ENCODE assay signal across 1 cellular context in genomic region chr10:72260588-72261322, GRCh38.
TF ChIP-seq lines count a peak whose summit lies in the region.

No MANE protein-coding gene starts in this region.

TF ChIP-seq in K562, 482 proteins besides CTCF, POLR2A, EP300 and RAD21 (continued from another document and continues in another):
- TF ChIP-seq TFE3 (CRISPR knock-in tag; IDR thresholded peaks at IDR 0.05) (no peak), PPARD (CRISPR knock-in tag; IDR thresholded peaks at IDR 0.05) (no peak), FOXO4 (CRISPR knock-in tag; IDR thresholded peaks at IDR 0.05) (peak; percentile 62; the same call in 1 of the 2 replicates), RB1 (IDR thresholded peaks at IDR 0.05; ENCODE audit: low read depth) (peak; percentile 84), NEUROD1 (IDR thresholded peaks at IDR 0.05; ENCODE audit: borderline replicate concordance, low read depth, low read length, partially characterized antibody) (peak; percentile 25), SAFB2 (IDR thresholded peaks at IDR 0.05; ENCODE audit: borderline replicate concordance, low read depth, low read length, severe bottlenecking) (no peak), ZNF551 (CRISPR knock-in tag; IDR thresholded peaks at IDR 0.05) (no peak), PHF8 (IDR thresholded peaks at IDR 0.05; ENCODE audit: borderline replicate concordance, low read length) (peak; percentile 65; the same call in 1 of the 2 replicates), TAL1 (IDR thresholded peaks at IDR 0.05) (no peak; the same call in none of the 2 replicates), HMG20A (CRISPR knock-in tag; conservative IDR thresholded peaks at IDR 0.05) (no peak), GATAD2A (IDR thresholded peaks at IDR 0.05) (peak; percentile 91), ZFP30 (CRISPR knock-in tag; IDR thresholded peaks at IDR 0.05; ENCODE audit: borderline replicate concordance) (no peak), ZNF740 (CRISPR knock-in tag; IDR thresholded peaks at IDR 0.05) (peak; percentile 98), ZNF740 (tag; IDR thresholded peaks at IDR 0.05) (peak; percentile 13 to 82; a peak in 3 of 4 replicates), EWSR1 (IDR thresholded peaks at IDR 0.05; ENCODE audit: borderline replicate concordance, low read depth, partially characterized antibody) (no peak), ZNF354B (CRISPR knock-in tag; IDR thresholded peaks at IDR 0.05) (peak; percentile 22; the same call in 1 of the 2 replicates), ZNF12 (CRISPR knock-in tag; IDR thresholded peaks at IDR 0.05) (no peak; the same call in 1 of the 2 replicates), ZNF699 (CRISPR knock-in tag; IDR thresholded peaks at IDR 0.05; ENCODE audit: insufficient replicate concordance) (no peak), ZNF217 (CRISPR knock-in tag; IDR thresholded peaks at IDR 0.05) (no peak), PTRF (tag; IDR thresholded peaks at IDR 0.05) (no peak), ZNF407 (IDR thresholded peaks at IDR 0.05; ENCODE audit: low read depth) (no peak), PTBP1 (IDR thresholded peaks at IDR 0.05; ENCODE audit: low read depth, low read length) (no peak), SNAPC5 (CRISPR knock-in tag; IDR thresholded peaks at IDR 0.05) (no peak), ATF3 (IDR thresholded peaks at IDR 0.05) (peak; percentile 88), ATF3 (CRISPR knock-in tag; conservative IDR thresholded peaks at IDR 0.05) (no peak), ETV6 (IDR thresholded peaks at IDR 0.05; ENCODE audit: borderline replicate concordance in 1 of 2, low read depth in 2 of 2, low read length in 1 of 2) (no peak), ETV6 (CRISPR knock-in tag; IDR thresholded peaks at IDR 0.05; ENCODE audit: borderline replicate concordance) (no peak), IRF1 (CRISPR knock-in tag; IDR thresholded peaks at IDR 0.05; ENCODE audit: borderline replicate concordance) (no peak), ZNF263 (CRISPR knock-in tag; IDR thresholded peaks at IDR 0.05; ENCODE audit: borderline replicate concordance) (peak; percentile 67; the same call in 1 of the 2 replicates), THRA (IDR thresholded peaks at IDR 0.05) (no peak), CBFB (CRISPR knock-in tag; IDR thresholded peaks at IDR 0.05) (peak; percentile 86), E2F1 (CRISPR knock-in tag; IDR thresholded peaks at IDR 0.05) (no peak), ZNF239 (CRISPR knock-in tag; IDR thresholded peaks at IDR 0.05) (peak; percentile 76), RBM39 (optimal IDR thresholded peaks at IDR 0.05; ENCODE audit: low read depth, low read length) (no peak), SOX6 (IDR thresholded peaks at IDR 0.05) (no peak; the same call in 1 of the 2 replicates), BRD4 (IDR thresholded peaks at IDR 0.05) (peak; percentile 86), FOXK2 (conservative IDR thresholded peaks at IDR 0.05 in 1 of 2, IDR thresholded peaks at IDR 0.05 in 1 of 2; ENCODE audit: low read depth in 2 of 2) (no peak), TBL1XR1 (IDR thresholded peaks at IDR 0.05; ENCODE audit: low read length in 2 of 2) (no peak; a peak in 2 of 4 replicates), PHB (CRISPR knock-in tag; IDR thresholded peaks at IDR 0.05) (no peak), NCOR1 (IDR thresholded peaks at IDR 0.05) (peak; percentile 80), PKNOX1 (IDR thresholded peaks at IDR 0.05) (no peak), ZNF561 (CRISPR knock-in tag; conservative IDR thresholded peaks at IDR 0.05) (no peak), GABPB2 (CRISPR knock-in tag; conservative IDR thresholded peaks at IDR 0.05) (0 out of 2 replicates have a peak, but pooled peaks have one; percentile 19), TSC22D4 (tag; IDR thresholded peaks at IDR 0.05) (no peak), ILF3 (IDR thresholded peaks at IDR 0.05; ENCODE audit: borderline replicate concordance) (no peak), SMARCB1 (IDR thresholded peaks at IDR 0.05; ENCODE audit: insufficient read length, low read depth) (no peak), CXXC5 (CRISPR knock-in tag; IDR thresholded peaks at IDR 0.05) (peak; percentile 83), ZBTB34 (CRISPR knock-in tag; IDR thresholded peaks at IDR 0.05) (no peak), ZFP1 (CRISPR knock-in tag; IDR thresholded peaks at IDR 0.05) (0 out of 2 replicates have a peak, but pooled peaks have one; percentile 49)
